In the genomic region with DNA sequence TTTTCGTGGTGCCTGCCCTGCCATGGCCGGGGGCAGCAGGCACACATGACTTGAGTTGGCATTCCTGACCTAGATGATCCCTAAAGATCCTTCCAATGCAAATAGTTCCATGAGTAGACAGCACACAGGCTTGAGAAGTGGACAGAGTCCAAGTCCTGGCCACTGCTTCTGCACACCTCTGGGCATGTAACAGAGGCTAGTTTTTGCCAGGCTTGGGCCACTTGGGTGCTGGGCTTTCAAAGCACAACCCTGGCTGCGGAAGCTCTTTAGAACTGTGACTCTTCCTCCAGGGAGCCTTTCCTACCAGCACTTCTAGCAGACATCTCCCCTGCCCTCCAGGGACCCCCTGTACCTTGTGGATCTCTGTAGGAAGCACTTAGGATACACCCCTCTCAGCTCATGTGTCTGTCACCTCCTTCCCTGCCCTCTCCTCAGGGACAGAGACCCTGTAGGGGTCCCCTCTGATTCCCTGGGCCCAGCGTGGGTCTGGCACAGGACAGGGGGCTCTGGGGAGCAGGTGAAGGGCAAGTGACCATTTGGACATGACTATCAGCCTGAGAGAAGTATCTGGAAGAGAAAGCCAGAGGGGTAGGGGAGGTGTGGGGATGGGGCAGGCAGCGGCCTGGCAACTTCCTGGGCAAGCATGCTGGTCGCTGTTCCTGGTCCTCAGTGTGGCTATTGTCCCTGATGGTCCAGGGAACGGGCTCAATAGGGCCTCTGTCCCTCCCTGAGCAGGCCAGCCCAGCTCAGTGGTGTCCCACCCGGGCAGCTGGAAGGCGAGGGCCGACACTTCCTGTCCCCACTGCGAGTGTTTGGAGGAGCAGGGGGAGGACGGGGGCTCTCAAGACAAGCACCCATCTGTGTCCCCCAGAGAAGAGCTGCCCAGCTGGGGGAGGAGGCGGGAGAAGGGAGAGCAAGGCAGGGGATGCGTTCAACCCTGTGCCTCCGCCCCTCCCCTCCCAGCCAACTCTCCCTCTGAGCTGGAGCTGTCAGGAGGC, we compare ENCODE assay signal across 15 cellular contexts. TPM values are rescaled to one million over a fixed set of nuclear protein-coding genes. Genes with fewer than 3 reads are reported as not detected.
DNase-seq lines count a peak whose midpoint lies in the region; ATAC-seq and TF ChIP-seq lines count a peak whose summit lies in the region.
"Had no signal": no experiment of that assay in that cellular context is flagged by ENCODE, and none has a peak within 500 bp of the region (broad histone marks: within the 10 kb centered on the region; RNA-seq: fewer than 3 reads in every experiment).

No MANE protein-coding gene starts in this region.

- no peak overlapping the region for H2AFZ ChIP-seq in PC-3 (ENCODE audit: low read length)

- no peak overlapping the region for H3K9ac ChIP-seq in PC-3 (ENCODE audit: low read length)

- H3K27me3 ChIP-seq in lower lobe of right lung (ENCODE audit: low read depth) (no peaks in the 10 kb centered on the region), sigmoid colon (no peaks in the 10 kb centered on the region), PC-3 (ENCODE audit: low read length) (no peaks in the 10 kb centered on the region)
- H3K27me3 ChIP-seq in naive thymus-derived CD4-positive, alpha-beta T cell (ENCODE audit: control insufficient read depth in 2 of 2, insufficient read depth in 2 of 2, low read length in 2 of 2): no peaks in the 10 kb centered on the region

- H3K4me3 ChIP-seq in lower lobe of right lung: no peak overlapping the region
- no peak overlapping the region for H3K4me3 ChIP-seq in sigmoid colon
- H3K4me3 ChIP-seq in naive thymus-derived CD4-positive, alpha-beta T cell (ENCODE audit: low read length): no peak overlapping the region
- no peak overlapping the region for H3K4me3 ChIP-seq in PC-3 (ENCODE audit: low read length)
- H3K4me3 ChIP-seq: GM12878 had no signal

- H3K27me3 Mint-ChIP-seq in naive thymus-derived CD4-positive, alpha-beta T cell: no peaks in the 10 kb centered on the region

- no peaks in the 10 kb centered on the region for H3K9me2 ChIP-seq in PC-3 (replicated peaks; ENCODE audit: low read length)

- no peak for TF ChIP-seq EP300 in sigmoid colon (IDR thresholded peaks at IDR 0.05)

- TF ChIP-seq CTCF in lower lobe of right lung (IDR thresholded peaks at IDR 0.05): no peak
- no peak for TF ChIP-seq CTCF in sigmoid colon (IDR thresholded peaks at IDR 0.05)
- no peak for TF ChIP-seq CTCF in PC-3 (conservative IDR thresholded peaks at IDR 0.05; ENCODE audit: low read depth, low read length)

- no peak overlapping the region for H3K4me3 Mint-ChIP-seq in naive thymus-derived CD4-positive, alpha-beta T cell
- H3K4me3 Mint-ChIP-seq: activated CD4-positive, alpha-beta T cell treated with anti-CD3 and anti-CD28 coated beads for 36 hours; activated T-cell treated with anti-CD3 and anti-CD28 coated beads, Interleukin-2, amount 50 U/mL, for 4 hours; naive B cell had no signal

- in situ Hi-C loops in G401 (cut with HindIII; ENCODE audit: low sequenced_read_pairs): no loop called here

- 0 out of 2 replicates have a peak, but pooled peaks cover 4% of the 10 kb centered on the region for H4K20me1 ChIP-seq in PC-3 (ENCODE audit: low read length)

- H3K27ac Mint-ChIP-seq in naive thymus-derived CD4-positive, alpha-beta T cell: peak overlapping the region in 1 of 9 donors; percentile 46
- H3K27ac Mint-ChIP-seq: activated CD4-positive, alpha-beta T cell treated with anti-CD3 and anti-CD28 coated beads for 36 hours had no signal

- TF ChIP-seq POLR2A in sigmoid colon (IDR thresholded peaks at IDR 0.05): no peak

- no peak overlapping the region for H3K4me2 ChIP-seq in PC-3 (ENCODE audit: low read length)

- no peaks in the 10 kb centered on the region for H3K36me3 ChIP-seq in lower lobe of right lung
- H3K36me3 ChIP-seq in sigmoid colon: no peaks in the 10 kb centered on the region
- H3K36me3 ChIP-seq in naive thymus-derived CD4-positive, alpha-beta T cell (ENCODE audit: control insufficient read depth in 2 of 3, insufficient read depth in 3 of 3, low read length in 3 of 3): no peaks in the 10 kb centered on the region
- H3K36me3 ChIP-seq in PC-3 (ENCODE audit: low read depth, low read length): no peaks in the 10 kb centered on the region; the same call in 1 of the 2 replicates

- intact Hi-C loops in lower lobe of right lung (cut with DNase I) (no loop called here), sigmoid colon (cut with DNase I) (no loop called here), PC-3 (cut with micrococcal nuclease) (no loop called here)
- intact Hi-C loops in naive thymus-derived CD4-positive, alpha-beta T cell (cut with micrococcal nuclease): no loop called here

- CTCF ChIA-PET in naive thymus-derived CD4-positive, alpha-beta T cell (lab: Charles Lee): interaction anchor here (0.6 kb wide), 1 partner anchor 35 kb away, joined by 5 read pairs; no protein-coding TSS in a partner anchor
- CTCF ChIA-PET in PC-3 (lab: Charles Lee): interaction anchor here (0.6 kb wide), 1 partner anchor 20 kb away, joined by 3 read pairs; no protein-coding TSS in a partner anchor

- peak overlapping the region; percentile 99 for H3K27ac ChIP-seq in cingulate gyrus (ENCODE audit: low read depth, low read length)
- peak overlapping the region; percentile 32 for H3K27ac ChIP-seq in lower lobe of right lung
- no peak overlapping the region for H3K27ac ChIP-seq in sigmoid colon
- no peak overlapping the region for H3K27ac ChIP-seq in naive thymus-derived CD4-positive, alpha-beta T cell (ENCODE audit: low read depth, low read length)
- H3K27ac ChIP-seq in PC-3 (ENCODE audit: low read length): no peak overlapping the region

- no TSS peak for BruUV-seq in PC-3 (replicated peaks; lab: Mats Ljungman, UMichigan)

- H3K4me1 Mint-ChIP-seq in naive thymus-derived CD4-positive, alpha-beta T cell: peaks cover 0 to 12% (median 0%) of the 10 kb centered on the region in 7 donors

- no peaks in the 10 kb centered on the region for H3K36me3 Mint-ChIP-seq in naive thymus-derived CD4-positive, alpha-beta T cell
- H3K36me3 Mint-ChIP-seq: naive B cell had no signal

- 76 to 81% methylated on average over 15 of the region's 15 CpGs for WGBS in sigmoid colon, 2 donors

- H3K9me3 ChIP-seq in lower lobe of right lung (no peaks in the 10 kb centered on the region), sigmoid colon (no peaks in the 10 kb centered on the region), PC-3 (ENCODE audit: low read length) (no peaks in the 10 kb centered on the region)
- H3K9me3 ChIP-seq in naive thymus-derived CD4-positive, alpha-beta T cell (ENCODE audit: control insufficient read depth in 2 of 3, low read length in 3 of 3): no peaks in the 10 kb centered on the region

- DNase-seq in G401 (ENCODE audit: low spot score) (peak; percentile 23), lower lobe of right lung (peak; percentile 42), sigmoid colon (peak; percentile 82), PC-3 (no peak)
- no peak for DNase-seq in naive thymus-derived CD4-positive, alpha-beta T cell
- DNase-seq: activated CD4-positive, alpha-beta T cell treated with anti-CD3 and anti-CD28 coated beads for 36 hours; activated T-cell treated with anti-CD3 and anti-CD28 coated beads, Interleukin-2, amount 50 U/mL, for 4 hours; AML-193; DMS79 treated with DMSO at 0.1 percent for 48 hours; erythroblast; naive B cell had no signal

- no peaks in the 10 kb centered on the region for H3K79me2 ChIP-seq in PC-3 (ENCODE audit: low read length)

- H3K4me1 ChIP-seq in lower lobe of right lung (peaks cover 91% of the 10 kb centered on the region), sigmoid colon (peaks cover 0 to 7% (median under 1%) of the 10 kb centered on the region in 4 donors), PC-3 (ENCODE audit: insufficient read depth, low read length) (peaks cover 30% of the 10 kb centered on the region)
- no peaks in the 10 kb centered on the region for H3K4me1 ChIP-seq in naive thymus-derived CD4-positive, alpha-beta T cell (ENCODE audit: control insufficient read depth in 2 of 2, insufficient read depth in 2 of 2, low read length in 2 of 2)

- peaks cover 0 to 2% (median 0%) of the 10 kb centered on the region in 11 donors for H3K9me3 Mint-ChIP-seq in naive thymus-derived CD4-positive, alpha-beta T cell
- H3K9me3 Mint-ChIP-seq: activated T-cell treated with anti-CD3 and anti-CD28 coated beads, Interleukin-2, amount 50 U/mL, for 4 hours; naive B cell had no signal

- ATAC-seq in lower lobe of right lung (no peak), GM21717 (IDR thresholded peaks at IDR 0.05; ENCODE audit: unreplicated experiment) (no peak), HG02852 (IDR thresholded peaks at IDR 0.05; ENCODE audit: unreplicated experiment) (no peak), PC-3 (no peak)
- ATAC-seq in naive thymus-derived CD4-positive, alpha-beta T cell: no peak
- ATAC-seq: activated CD4-positive, alpha-beta T cell treated with anti-CD3 and anti-CD28 coated beads for 36 hours; activated T-cell treated with anti-CD3 and anti-CD28 coated beads, Interleukin-2, amount 50 U/mL, for 4 hours; GM12878 had no signal

- no peaks in the 10 kb centered on the region for H3F3A ChIP-seq in PC-3 (ENCODE audit: low read length, unreplicated experiment)

- POLR2A ChIA-PET in naive thymus-derived CD4-positive, alpha-beta T cell (lab: Charles Lee): no interaction called here
- POLR2A ChIA-PET in PC-3 (lab: Charles Lee; ENCODE audit: unreplicated experiment): interaction anchor here (0.7 kb wide), 1 partner anchor 87 kb away, joined by 3 read pairs; no protein-coding TSS in a partner anchor

RNA-seq across cellular contexts. Expression of a gene that starts 36.1 kb away (rescaled TPM):
- 6.8 and 10.8 TPM in 2 replicates for total RNA-seq in G401 (2014; rRNA removed; shearing (Covaris generic))
- total RNA-seq in lower lobe of right lung (34.7 TPM), sigmoid colon (100 to 1,000 TPM in 3 of 4 donors, 10 to 100 TPM in 1; 82.6 to 141 (median 121) TPM), PC-3 (2014; rRNA removed) (32.9 and 40.7 TPM in 2 replicates)
- polyA plus RNA-seq in sigmoid colon: 10 to 100 TPM in 2 of 3 donors, 1 to 10 TPM in 1; 7.6 to 31.2 (median 21.1) TPM
- 1 to 10 TPM in 2 of 5 experiments, under 1 TPM in 3; 0.58 to 2.0 (median 0.76) TPM for total RNA-seq in naive thymus-derived CD4-positive, alpha-beta T cell
- under 1 TPM; 0.30 to 0.54 TPM for polyA plus RNA-seq in naive thymus-derived CD4-positive, alpha-beta T cell

Comparison
In these comparisons a context has a peak if more than half of its experiments do, and no peak if none do; other contexts are left out.
1. DNase-seq: peak in G401 (single experiment), lower lobe of right lung (single experiment) and sigmoid colon (single experiment); none in naive thymus-derived CD4-positive, alpha-beta T cell (0 of 9) and PC-3 (single experiment).
2. H3K27ac ChIP-seq: peak in cingulate gyrus (single experiment) and lower lobe of right lung (single experiment); none in sigmoid colon (0 of 4), naive thymus-derived CD4-positive, alpha-beta T cell (single experiment) and PC-3 (single experiment).